Comparison of ENCODE assay signal across 10 cellular contexts in the genomic region with DNA sequence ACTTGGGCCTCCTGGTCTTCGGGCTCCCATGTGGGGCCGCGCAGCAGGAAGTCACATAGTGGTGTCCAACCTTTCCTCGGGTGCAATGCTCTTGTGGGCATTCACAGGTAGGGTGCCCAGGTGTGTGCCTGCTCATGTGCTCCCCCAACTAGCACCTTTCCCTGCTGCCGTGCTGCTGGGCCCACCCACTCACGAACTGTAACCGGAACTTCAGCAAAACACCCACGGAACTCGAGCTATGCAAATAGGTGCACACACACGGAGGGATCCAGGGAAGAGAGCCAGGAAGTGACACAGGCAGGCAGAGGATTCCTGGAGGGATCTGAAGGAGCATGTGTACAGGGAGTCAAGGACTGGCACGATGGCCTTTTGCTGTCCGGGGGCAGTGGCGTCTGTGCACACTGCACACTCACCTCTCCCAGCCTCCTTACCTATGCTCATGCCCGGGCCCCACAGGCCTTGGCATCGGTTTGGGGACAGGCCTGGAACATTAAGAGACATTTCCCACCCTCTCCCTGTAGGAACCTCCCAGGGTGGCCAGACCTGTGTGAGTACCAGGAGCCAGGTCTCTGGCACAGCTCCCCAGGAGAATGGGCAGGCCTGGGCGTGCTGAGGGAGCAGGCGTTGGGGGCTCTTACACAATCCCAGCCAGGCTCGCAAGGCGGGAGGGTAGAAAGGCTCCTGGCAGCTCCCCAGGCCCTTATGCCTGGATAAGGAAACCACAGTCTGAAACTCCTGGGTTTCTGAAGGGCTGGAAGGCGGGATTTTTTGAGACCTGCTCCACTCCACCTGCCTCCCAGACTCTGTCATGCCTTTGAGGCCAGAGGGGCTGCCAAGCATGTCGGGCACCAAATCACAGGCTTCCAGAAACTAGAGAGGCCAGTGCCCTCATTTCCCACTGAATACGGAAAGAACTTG. TPM values are rescaled to one million over a fixed set of nuclear protein-coding genes. Genes with fewer than 3 reads are reported as not detected.
DNase-seq lines count a peak whose midpoint lies in the region.
"Had no signal": no experiment of that assay in that cellular context is flagged by ENCODE, and none has a peak within 500 bp of the region (broad histone marks: within the 10 kb centered on the region; RNA-seq: fewer than 3 reads in every experiment).

No MANE protein-coding gene starts in this region.

- peaks cover 19% of the 10 kb centered on the region for H3K36me3 Mint-ChIP-seq in activated T-cell treated with anti-CD3 and anti-CD28 coated beads, Interleukin-2, amount 50 U/mL, for 24 hours (ENCODE audit: low read depth)

- peaks cover 20% of the 10 kb centered on the region for H3K4me1 Mint-ChIP-seq in activated T-cell treated with anti-CD3 and anti-CD28 coated beads, Interleukin-2, amount 50 U/mL, for 24 hours (ENCODE audit: low read depth)

- in situ Hi-C loops in KBM-7 (cut with MboI; ENCODE audit: low pct_unique_long_range_greater_than_20kb, low sequenced_read_pairs) = no loop called here

- DNase-seq in NOMO-1 (lab: John Stamatoyannopoulos, UW; ENCODE audit: unreplicated experiment in 2 of 2) = peak; percentile 31 to 37
- DNase-seq in NOMO-1 treated with dmso at 0.1 percent for 144 hours (lab: John Stamatoyannopoulos, UW; ENCODE audit: unreplicated experiment) = no peak
- DNase-seq in astrocyte of the hippocampus (ENCODE audit: low read depth, low spot score) = peak; percentile 84
- peak; percentile 48 for DNase-seq in kidney glomerular epithelial cell (lab: John Stamatoyannopoulos, UW)
- no peak for DNase-seq in NK-92 (lab: John Stamatoyannopoulos, UW; ENCODE audit: unreplicated experiment)
- DNase-seq in KBM-7 = no peak
- no peak for DNase-seq in activated T-cell treated with anti-CD3 and anti-CD28 coated beads, Interleukin-2, amount 50 U/mL, for 24 hours
- DNase-seq: activated naive CD4-positive, alpha-beta T cell treated with anti-CD3 and anti-CD28 coated beads, Interleukin-2, amount 50 U/mL, for 16 hours had no signal

- WGBS in urinary bladder = 73% methylated on average over 22 of the region's 22 CpGs

- H3K27me3 Mint-ChIP-seq in activated T-cell treated with anti-CD3 and anti-CD28 coated beads, Interleukin-2, amount 50 U/mL, for 24 hours = no peaks in the 10 kb centered on the region

- no peaks in the 10 kb centered on the region for H3K9me3 Mint-ChIP-seq in activated T-cell treated with anti-CD3 and anti-CD28 coated beads, Interleukin-2, amount 50 U/mL, for 24 hours

- H3K36me3 ChIP-seq in urinary bladder (ENCODE audit: insufficient read depth) = no peaks in the 10 kb centered on the region
- H3K36me3 ChIP-seq: SJCRH30 had no signal

- no peak overlapping the region for H3K27ac Mint-ChIP-seq in activated T-cell treated with anti-CD3 and anti-CD28 coated beads, Interleukin-2, amount 50 U/mL, for 24 hours

- H3K4me1 ChIP-seq in urinary bladder (ENCODE audit: insufficient read depth) = peaks cover 2% of the 10 kb centered on the region
- H3K4me1 ChIP-seq: SJCRH30 had no signal

- no peak overlapping the region for H3K4me3 Mint-ChIP-seq in activated T-cell treated with anti-CD3 and anti-CD28 coated beads, Interleukin-2, amount 50 U/mL, for 24 hours

- no peak overlapping the region for H3K4me3 ChIP-seq in urinary bladder (ENCODE audit: low read depth, low read length)
- H3K4me3 ChIP-seq: SJCRH30 had no signal

- H3K27ac ChIP-seq in urinary bladder (ENCODE audit: low read depth) = peak overlapping the region; percentile 56
- H3K27ac ChIP-seq: SJCRH30 had no signal

RNA-seq across cellular contexts. Expression of gene PTMA, which starts 6.6 kb away (rescaled TPM):
- 778 TPM for total RNA-seq in urinary bladder
- 1,510 TPM for polyA plus RNA-seq in urinary bladder

Comparison
In these comparisons a context has a peak if more than half of its experiments do, and no peak if none do; other contexts are left out.
1. DNase-seq: peak in NOMO-1 (2 of 2), astrocyte of the hippocampus (single experiment) and kidney glomerular epithelial cell (single experiment); none in NOMO-1 treated with dmso at 0.1 percent for 144 hours (single experiment), NK-92 (single experiment), KBM-7 (single experiment) and activated T-cell treated with anti-CD3 and anti-CD28 coated beads, Interleukin-2, amount 50 U/mL, for 24 hours (single experiment).